Comparison of ENCODE assay signal across 20 cellular contexts in genomic region chrX:10813761-10814160, GRCh38.
"Had no signal": no experiment of that assay in that cellular context is flagged by ENCODE, and none has a peak within 500 bp of the region (broad histone marks: within the 10 kb centered on the region; RNA-seq: fewer than 3 reads in every experiment).

No MANE protein-coding gene starts in this region.

- H3K36me3 ChIP-seq: SJSA1 had no signal

- FAIRE-seq: HepG2, RCC 7860 had no signal

- H3K27me3 ChIP-seq: SJSA1 had no signal

- H3K4me3 ChIP-seq: SJSA1, SK-N-MC had no signal

- H3K27ac ChIP-seq: SJSA1, SK-N-MC had no signal

- DNase-seq: Karpas-422, KBM-7, MM.1S, NCI-H1436, NCI-H187, NCI-H2029, NCI-H2081 treated with DMSO at 0.1 percent for 48 hours, NCI-H2171, NCI-H226, NCI-H446, NCI-H510A, NCI-H524 treated with DMSO at 0.1 percent for 48 hours, NCI-H82, Right ventricle myocardium superior, RPMI8226, SIG-M5 had no signal

- H3K9me3 ChIP-seq: SJSA1 had no signal

- ATAC-seq: HepG2 had no signal

- H3K4me1 ChIP-seq: SJSA1 had no signal
